ENCODE assay signal across 8 cellular contexts in the genomic region with DNA sequence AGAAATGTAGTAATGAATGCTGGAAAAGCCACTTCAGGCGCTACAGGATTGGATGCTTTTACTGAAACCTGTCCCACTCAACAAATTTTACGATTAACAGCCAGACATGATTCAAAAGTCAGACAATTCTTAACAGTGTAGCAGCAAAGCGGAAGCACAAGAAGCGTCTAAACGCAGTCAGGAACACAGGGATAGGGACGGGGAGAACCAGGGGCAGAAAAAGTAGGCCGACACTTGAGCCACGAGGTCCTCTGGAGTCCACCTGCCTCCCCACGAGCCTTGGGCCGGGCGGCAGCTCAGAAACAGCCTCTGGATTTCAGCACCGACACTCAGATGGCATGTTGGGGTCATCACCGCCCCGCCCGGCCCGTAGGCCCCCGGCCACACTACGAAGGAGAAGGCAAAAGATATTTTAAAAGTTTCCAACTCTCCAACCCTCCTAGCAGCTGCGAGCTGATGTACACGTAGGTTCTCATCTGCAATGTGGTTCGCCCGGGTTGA. TPM values are rescaled to one million over a fixed set of nuclear protein-coding genes. Genes with fewer than 3 reads are reported as not detected.
DNase-seq lines count a peak whose midpoint lies in the region; ATAC-seq and TF ChIP-seq lines count a peak whose summit lies in the region.

No MANE protein-coding gene starts in this region.

- H3K36me3 ChIP-seq in OCI-LY3 (replicated peaks; ENCODE audit: low read depth, low read length) = peaks cover 40% of the 10 kb centered on the region

- peaks cover 35% of the 10 kb centered on the region for H4K20me1 ChIP-seq in OCI-LY3 (ENCODE audit: insufficient read depth, low read length)

- DNase-seq in CD1c-positive myeloid dendritic cell (ENCODE audit: extremely low spot score) (peak; percentile 40), neural crest cell (ENCODE audit: low read depth, low spot score) (no peak), hepatic stellate cell (ENCODE audit: low spot score) (no peak), NCI-H774 (lab: John Stamatoyannopoulos, UW) (no peak)
- DNase-seq in effector memory CD8-positive, alpha-beta T cell = no peak

- H3K4me1 Mint-ChIP-seq in effector memory CD8-positive, alpha-beta T cell (ENCODE audit: low read depth in 2 of 2) = peaks cover 56 to 69% of the 10 kb centered on the region in 2 donors
- peaks cover 61% of the 10 kb centered on the region for H3K4me1 Mint-ChIP-seq in neural crest cell

- H3K4me1 ChIP-seq in OCI-LY3 (ENCODE audit: low read length) = peaks cover 28% of the 10 kb centered on the region

- H3K9me3 ChIP-seq in OCI-LY3 (ENCODE audit: insufficient read depth, low read length) = no peaks in the 10 kb centered on the region

- TF ChIP-seq CTCF in OCI-LY3 (IDR thresholded peaks at IDR 0.05; ENCODE audit: low read depth, low read length) (no peak), neural crest cell (conservative IDR thresholded peaks at IDR 0.05) (no peak)

- peak overlapping the region; percentile 93 for H3K27ac ChIP-seq in OCI-LY3 (ENCODE audit: low read length)

- H3K79me2 ChIP-seq in OCI-LY3 (ENCODE audit: low read length) = peaks cover 75% of the 10 kb centered on the region

- no peak for TF ChIP-seq POLR2A in GM18505 (IDR thresholded peaks at IDR 0.05; ENCODE audit: borderline replicate concordance, extremely low read depth, insufficient read depth, insufficient read length)

- peak overlapping the region; percentile 99 for H3K4me3 Mint-ChIP-seq in effector memory CD8-positive, alpha-beta T cell
- peak overlapping the region; percentile 100 for H3K4me3 Mint-ChIP-seq in neural crest cell

- no peaks in the 10 kb centered on the region for H3K27me3 ChIP-seq in OCI-LY3 (ENCODE audit: low read depth, low read length)

- H3K27me3 Mint-ChIP-seq in effector memory CD8-positive, alpha-beta T cell = no peaks in the 10 kb centered on the region
- H3K27me3 Mint-ChIP-seq in neural crest cell (ENCODE audit: low read depth) = peaks cover 6% of the 10 kb centered on the region

- peak overlapping the region; percentile 89 for H3K4me2 ChIP-seq in OCI-LY3 (ENCODE audit: low read length)

- H3K36me3 Mint-ChIP-seq in effector memory CD8-positive, alpha-beta T cell (ENCODE audit: insufficient read depth) = peaks cover 77% of the 10 kb centered on the region
- H3K36me3 Mint-ChIP-seq in neural crest cell (ENCODE audit: low read depth) = peaks cover 33% of the 10 kb centered on the region

- H3K27ac Mint-ChIP-seq in effector memory CD8-positive, alpha-beta T cell = peak overlapping the region; percentile 98 to 99
- H3K27ac Mint-ChIP-seq in neural crest cell (ENCODE audit: unreplicated experiment) = peak overlapping the region; percentile 100

- peak overlapping the region; percentile 95 for H3K9ac ChIP-seq in OCI-LY3 (ENCODE audit: low read length)

- H3K9me3 Mint-ChIP-seq in effector memory CD8-positive, alpha-beta T cell = no peaks in the 10 kb centered on the region
- no peaks in the 10 kb centered on the region for H3K9me3 Mint-ChIP-seq in neural crest cell

- no peak for ATAC-seq in effector memory CD8-positive, alpha-beta T cell (replicated peaks)
- ATAC-seq in GM18505 (IDR thresholded peaks at IDR 0.05; ENCODE audit: unreplicated experiment) (no peak), HG02852 (IDR thresholded peaks at IDR 0.05; ENCODE audit: unreplicated experiment) (no peak)

- peak overlapping the region; percentile 95 for H3K4me3 ChIP-seq in OCI-LY3 (ENCODE audit: low read length)

- H2AFZ ChIP-seq in OCI-LY3 (ENCODE audit: low read depth, low read length) = no peak overlapping the region

RNA-seq across cellular contexts. Expression of a gene that starts 0.6 kb away (rescaled TPM):
- total RNA-seq in neural crest cell = 2,359 and 2,449 TPM in 2 replicates

RNA-seq across cellular contexts. Expression of a gene that starts 17.9 kb away (rescaled TPM):
- total RNA-seq in neural crest cell = 9.0 TPM in 2 replicates

RNA-seq across cellular contexts. Expression of a gene that starts 20.0 kb away (rescaled TPM):
- 34.5 and 39.1 TPM in 2 replicates for total RNA-seq in neural crest cell

RNA-seq across cellular contexts. Expression of a gene that starts 38.1 kb away (rescaled TPM):
- not detected in 2 replicates for total RNA-seq in neural crest cell
